1 cellular context compared by ENCODE assay signal in the genomic region with DNA sequence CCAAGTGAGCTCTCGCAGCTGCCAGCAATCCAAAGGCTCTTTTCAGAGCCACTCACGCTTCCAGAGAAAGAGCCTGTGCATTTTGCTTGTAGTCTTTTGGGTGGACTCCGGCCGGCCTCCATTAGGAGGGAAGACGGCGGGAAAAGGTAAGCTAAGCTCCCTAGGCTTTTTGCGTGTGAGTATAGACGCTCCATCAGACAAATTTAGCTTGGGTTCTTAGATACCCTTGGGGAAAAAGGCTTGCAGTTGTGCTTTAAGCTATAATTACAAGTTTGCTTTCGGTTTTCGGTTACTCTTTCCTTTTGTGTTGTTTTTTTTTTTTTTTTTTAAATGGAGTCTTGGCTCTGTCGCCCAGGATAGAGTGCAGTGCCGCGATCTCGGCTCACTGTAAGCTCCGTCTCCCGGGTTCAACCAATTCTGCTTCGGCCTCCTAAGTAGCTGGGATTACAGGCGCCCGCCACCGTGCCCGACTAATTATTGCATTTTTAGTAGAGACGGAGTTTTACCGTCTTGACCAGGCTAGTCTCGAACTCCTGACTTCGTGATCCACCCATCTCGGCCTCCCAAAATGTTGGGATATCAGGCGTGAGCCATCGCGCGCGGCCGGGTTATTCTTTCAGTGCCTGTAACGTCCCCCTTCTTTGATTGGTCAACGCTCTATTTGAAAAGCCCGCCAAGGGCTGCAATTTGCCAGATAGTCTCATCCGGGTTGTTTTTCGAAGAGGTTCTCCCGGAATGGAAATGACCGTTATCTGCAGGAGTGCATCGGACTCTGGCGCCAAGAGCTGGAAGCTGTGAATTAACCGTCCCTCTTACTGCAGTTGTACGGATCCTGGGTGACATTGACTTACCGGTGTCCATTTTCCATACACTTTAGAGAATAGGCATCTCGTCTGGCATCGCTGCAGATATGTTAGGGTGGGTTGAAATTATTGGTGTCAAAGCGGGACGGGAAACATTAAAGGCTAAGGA.
A peak's percentile ranks its signal among the peaks of the same experiment; 100 is the strongest.
TF ChIP-seq lines count a peak whose summit lies in the region.

No MANE protein-coding gene starts in this region.

TF ChIP-seq in HepG2, 621 proteins besides CTCF, POLR2A, EP300 and RAD21 (continued from another document and continues in another):
- 0 out of 2 replicates have a peak, but pooled peaks have one; percentile 9 for TF ChIP-seq HNF1A (IDR thresholded peaks at IDR 0.05; ENCODE audit: low read depth)
- TF ChIP-seq HNF1A (CRISPR knock-in tag; IDR thresholded peaks at IDR 0.05; ENCODE audit: borderline replicate concordance): peak; percentile 38; the same call in 1 of the 2 replicates
- TF ChIP-seq KLF12 (CRISPR knock-in tag; IDR thresholded peaks at IDR 0.05; ENCODE audit: borderline replicate concordance): peak; percentile 12; the same call in 1 of the 2 replicates
- peak; percentile 19; the same call in 1 of the 2 replicates for TF ChIP-seq DR1 (CRISPR knock-in tag; IDR thresholded peaks at IDR 0.05)
- TF ChIP-seq CCDC6 (CRISPR knock-in tag; IDR thresholded peaks at IDR 0.05): peak; percentile 45; the same call in 1 of the 2 replicates
- no peak for TF ChIP-seq NPAS2 (CRISPR knock-in tag; IDR thresholded peaks at IDR 0.05; ENCODE audit: borderline replicate concordance)
- TF ChIP-seq HDAC2 (CRISPR knock-in tag; IDR thresholded peaks at IDR 0.05): peak; percentile 57; the same call in 1 of the 2 replicates
- TF ChIP-seq, protein P1, sequence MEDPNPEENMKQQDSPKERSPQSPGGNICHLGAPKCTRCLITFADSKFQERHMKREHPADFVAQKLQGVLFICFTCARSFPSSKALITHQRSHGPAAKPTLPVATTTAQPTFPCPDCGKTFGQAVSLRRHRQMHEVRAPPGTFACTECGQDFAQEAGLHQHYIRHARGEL (CRISPR knock-in tag; IDR thresholded peaks at IDR 0.05): no peak
- no peak for TF ChIP-seq REXO4 (CRISPR knock-in tag; IDR thresholded peaks at IDR 0.05; ENCODE audit: borderline replicate concordance)
- TF ChIP-seq ARID5B (CRISPR knock-in tag; IDR thresholded peaks at IDR 0.05): peak; percentile 57; the same call in 1 of the 2 replicates
- no peak; the same call in 1 of the 2 replicates for TF ChIP-seq ZNF615 (CRISPR knock-in tag; IDR thresholded peaks at IDR 0.05; ENCODE audit: borderline replicate concordance)
- TF ChIP-seq, protein P2, sequence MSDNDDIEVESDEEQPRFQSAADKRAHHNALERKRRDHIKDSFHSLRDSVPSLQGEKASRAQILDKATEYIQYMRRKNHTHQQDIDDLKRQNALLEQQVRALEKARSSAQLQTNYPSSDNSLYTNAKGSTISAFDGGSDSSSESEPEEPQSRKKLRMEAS (IDR thresholded peaks at IDR 0.05): peak; percentile 49
- TF ChIP-seq, protein P3, sequence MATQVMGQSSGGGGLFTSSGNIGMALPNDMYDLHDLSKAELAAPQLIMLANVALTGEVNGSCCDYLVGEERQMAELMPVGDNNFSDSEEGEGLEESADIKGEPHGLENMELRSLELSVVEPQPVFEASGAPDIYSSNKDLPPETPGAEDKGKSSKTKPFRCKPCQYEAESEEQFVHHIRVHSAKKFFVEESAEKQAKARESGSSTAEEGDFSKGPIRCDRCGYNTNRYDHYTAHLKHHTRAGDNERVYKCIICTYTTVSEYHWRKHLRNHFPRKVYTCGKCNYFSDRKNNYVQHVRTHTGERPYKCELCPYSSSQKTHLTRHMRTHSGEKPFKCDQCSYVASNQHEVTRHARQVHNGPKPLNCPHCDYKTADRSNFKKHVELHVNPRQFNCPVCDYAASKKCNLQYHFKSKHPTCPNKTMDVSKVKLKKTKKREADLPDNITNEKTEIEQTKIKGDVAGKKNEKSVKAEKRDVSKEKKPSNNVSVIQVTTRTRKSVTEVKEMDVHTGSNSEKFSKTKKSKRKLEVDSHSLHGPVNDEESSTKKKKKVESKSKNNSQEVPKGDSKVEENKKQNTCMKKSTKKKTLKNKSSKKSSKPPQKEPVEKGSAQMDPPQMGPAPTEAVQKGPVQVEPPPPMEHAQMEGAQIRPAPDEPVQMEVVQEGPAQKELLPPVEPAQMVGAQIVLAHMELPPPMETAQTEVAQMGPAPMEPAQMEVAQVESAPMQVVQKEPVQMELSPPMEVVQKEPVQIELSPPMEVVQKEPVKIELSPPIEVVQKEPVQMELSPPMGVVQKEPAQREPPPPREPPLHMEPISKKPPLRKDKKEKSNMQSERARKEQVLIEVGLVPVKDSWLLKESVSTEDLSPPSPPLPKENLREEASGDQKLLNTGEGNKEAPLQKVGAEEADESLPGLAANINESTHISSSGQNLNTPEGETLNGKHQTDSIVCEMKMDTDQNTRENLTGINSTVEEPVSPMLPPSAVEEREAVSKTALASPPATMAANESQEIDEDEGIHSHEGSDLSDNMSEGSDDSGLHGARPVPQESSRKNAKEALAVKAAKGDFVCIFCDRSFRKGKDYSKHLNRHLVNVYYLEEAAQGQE (IDR thresholded peaks at IDR 0.05; ENCODE audit: borderline replicate concordance in 1 of 2, low read depth in 1 of 2, low read length in 2 of 2): peak in 1 of 2 experiments; percentile 2; a peak in 1 of 4 replicates
- TF ChIP-seq TFDP2 (CRISPR knock-in tag; IDR thresholded peaks at IDR 0.05): peak; percentile 100
- TF ChIP-seq CCAR2 (optimal IDR thresholded peaks at IDR 0.05; ENCODE audit: low read depth, low read length): no peak
- no peak for TF ChIP-seq RNF2 (conservative IDR thresholded peaks at IDR 0.05; ENCODE audit: low read depth)
- TF ChIP-seq SAP130 (CRISPR knock-in tag; IDR thresholded peaks at IDR 0.05; ENCODE audit: low read depth): peak; percentile 97
- TF ChIP-seq EHMT2 (IDR thresholded peaks at IDR 0.05; ENCODE audit: borderline replicate concordance, low read depth, low read length): 0 out of 2 replicates have a peak, but pooled peaks have one; percentile 31
- no peak; the same call in 1 of the 2 replicates for TF ChIP-seq TFAP4 (IDR thresholded peaks at IDR 0.05; ENCODE audit: borderline replicate concordance, low read depth)
- no peak for TF ChIP-seq PCBP1 (IDR thresholded peaks at IDR 0.05; ENCODE audit: borderline replicate concordance, low read depth, low read length)
- no peak for TF ChIP-seq ZNF7 (CRISPR knock-in tag; IDR thresholded peaks at IDR 0.05)
- TF ChIP-seq, protein P4, sequence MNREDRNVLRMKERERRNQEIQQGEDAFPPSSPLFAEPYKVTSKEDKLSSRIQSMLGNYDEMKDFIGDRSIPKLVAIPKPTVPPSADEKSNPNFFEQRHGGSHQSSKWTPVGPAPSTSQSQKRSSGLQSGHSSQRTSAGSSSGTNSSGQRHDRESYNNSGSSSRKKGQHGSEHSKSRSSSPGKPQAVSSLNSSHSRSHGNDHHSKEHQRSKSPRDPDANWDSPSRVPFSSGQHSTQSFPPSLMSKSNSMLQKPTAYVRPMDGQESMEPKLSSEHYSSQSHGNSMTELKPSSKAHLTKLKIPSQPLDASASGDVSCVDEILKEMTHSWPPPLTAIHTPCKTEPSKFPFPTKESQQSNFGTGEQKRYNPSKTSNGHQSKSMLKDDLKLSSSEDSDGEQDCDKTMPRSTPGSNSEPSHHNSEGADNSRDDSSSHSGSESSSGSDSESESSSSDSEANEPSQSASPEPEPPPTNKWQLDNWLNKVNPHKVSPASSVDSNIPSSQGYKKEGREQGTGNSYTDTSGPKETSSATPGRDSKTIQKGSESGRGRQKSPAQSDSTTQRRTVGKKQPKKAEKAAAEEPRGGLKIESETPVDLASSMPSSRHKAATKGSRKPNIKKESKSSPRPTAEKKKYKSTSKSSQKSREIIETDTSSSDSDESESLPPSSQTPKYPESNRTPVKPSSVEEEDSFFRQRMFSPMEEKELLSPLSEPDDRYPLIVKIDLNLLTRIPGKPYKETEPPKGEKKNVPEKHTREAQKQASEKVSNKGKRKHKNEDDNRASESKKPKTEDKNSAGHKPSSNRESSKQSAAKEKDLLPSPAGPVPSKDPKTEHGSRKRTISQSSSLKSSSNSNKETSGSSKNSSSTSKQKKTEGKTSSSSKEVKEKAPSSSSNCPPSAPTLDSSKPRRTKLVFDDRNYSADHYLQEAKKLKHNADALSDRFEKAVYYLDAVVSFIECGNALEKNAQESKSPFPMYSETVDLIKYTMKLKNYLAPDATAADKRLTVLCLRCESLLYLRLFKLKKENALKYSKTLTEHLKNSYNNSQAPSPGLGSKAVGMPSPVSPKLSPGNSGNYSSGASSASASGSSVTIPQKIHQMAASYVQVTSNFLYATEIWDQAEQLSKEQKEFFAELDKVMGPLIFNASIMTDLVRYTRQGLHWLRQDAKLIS (CRISPR knock-in tag; IDR thresholded peaks at IDR 0.05): no peak; the same call in 1 of the 2 replicates
- TF ChIP-seq MED1 (CRISPR knock-in tag; IDR thresholded peaks at IDR 0.05): peak; percentile 69
- no peak for TF ChIP-seq ZNF510 (CRISPR knock-in tag; IDR thresholded peaks at IDR 0.05; ENCODE audit: low read depth)
- no peak for TF ChIP-seq EEA1 (CRISPR knock-in tag; IDR thresholded peaks at IDR 0.05; ENCODE audit: borderline replicate concordance)
- peak; percentile 35 to 62; a peak in 2 of 4 replicates for TF ChIP-seq HMGXB4 (CRISPR knock-in tag; IDR thresholded peaks at IDR 0.05; ENCODE audit: borderline replicate concordance in 1 of 2, low read depth in 1 of 2)
- TF ChIP-seq TRIM24 (CRISPR knock-in tag; IDR thresholded peaks at IDR 0.05): no peak
- TF ChIP-seq TOPORS (CRISPR knock-in tag; IDR thresholded peaks at IDR 0.05): no peak
